Comparison of ENCODE assay signal across 11 cellular contexts in genomic region chr6:2792330-2792729, GRCh38. TPM values are rescaled to one million over a fixed set of nuclear protein-coding genes. Genes with fewer than 3 reads are reported as not detected.
DNase-seq lines count a peak whose midpoint lies in the region; ATAC-seq, FAIRE-seq and TF ChIP-seq lines count a peak whose summit lies in the region.
"Had no signal": no experiment of that assay in that cellular context is flagged by ENCODE, and none has a peak within 500 bp of the region (broad histone marks: within the 10 kb centered on the region; RNA-seq: fewer than 3 reads in every experiment).

No MANE protein-coding gene starts in this region.

- H2BK120ac ChIP-seq in mesenchymal stem cell (ENCODE audit: low read depth, low read length): no peak overlapping the region

- H3K4me1 ChIP-seq in HepG2 (ENCODE audit: insufficient read depth, low read length) (peaks cover 11% of the 10 kb centered on the region; the same call in 1 of the 2 replicates), right lobe of liver (no peaks in the 10 kb centered on the region), mammary epithelial cell (ENCODE audit: insufficient read depth, low read length) (peaks cover 39% of the 10 kb centered on the region), mesenchymal stem cell (ENCODE audit: control insufficient read depth, insufficient read depth, low read depth, low read length) (peaks cover 16% of the 10 kb centered on the region), uterus (no peaks in the 10 kb centered on the region)

- TF ChIP-seq RAD21 in HepG2 (CRISPR knock-in tag; IDR thresholded peaks at IDR 0.05): no peak

- no peak overlapping the region for H3K14ac ChIP-seq in mesenchymal stem cell (ENCODE audit: low read length in 2 of 2)

- TF ChIP-seq POLR2A in HepG2 (IDR thresholded peaks at IDR 0.05; ENCODE audit: insufficient read depth in 1 of 2, low read depth in 2 of 2, low read length in 2 of 2): no peak
- no peak for TF ChIP-seq POLR2A in right lobe of liver (IDR thresholded peaks at IDR 0.05)
- TF ChIP-seq POLR2A in uterus (IDR thresholded peaks at IDR 0.05): no peak

- H3K4ac ChIP-seq in mesenchymal stem cell (ENCODE audit: low read depth in 1 of 2, low read length in 2 of 2): no peak overlapping the region

- POLR2A ChIA-PET in HepG2 (lab: Yijun Ruan, JAX): interaction anchor here (0.6 to 2.2 kb wide), 6 partner anchors 49 to 271 kb away, joined by 3 to 68 read pairs (median 4); partner anchors contain the start of genes SERPINB1 and SERPINB9

- H3K27me3 ChIP-seq in HepG2 (ENCODE audit: control insufficient read depth in 1 of 2, insufficient read depth in 2 of 2, low read length in 2 of 2): no peaks in the 10 kb centered on the region
- no peaks in the 10 kb centered on the region for H3K27me3 ChIP-seq in right lobe of liver
- no peaks in the 10 kb centered on the region for H3K27me3 ChIP-seq in mammary epithelial cell (ENCODE audit: insufficient read depth, low read length)
- no peaks in the 10 kb centered on the region for H3K27me3 ChIP-seq in mesenchymal stem cell (ENCODE audit: control insufficient read depth in 1 of 2, insufficient read depth in 1 of 2, low read length in 2 of 2)
- no peaks in the 10 kb centered on the region for H3K27me3 ChIP-seq in uterus

- H4K20me1 ChIP-seq in HepG2 (ENCODE audit: insufficient read depth, low read length) (no peaks in the 10 kb centered on the region), mammary epithelial cell (ENCODE audit: insufficient read depth, low read length) (no peaks in the 10 kb centered on the region)

- H3K79me2 ChIP-seq in HepG2 (ENCODE audit: insufficient read depth, low read length) (no peaks in the 10 kb centered on the region), mammary epithelial cell (ENCODE audit: insufficient read depth, low read length) (peaks cover 7% of the 10 kb centered on the region)

- no peak overlapping the region for H2BK15ac ChIP-seq in mesenchymal stem cell (ENCODE audit: low read depth, poor library complexity, severe bottlenecking)

- DNase-seq in HepG2 (ENCODE audit: low spot score) (no peak), right lobe of liver (no peak), mammary epithelial cell (peak; percentile 83), mesenchymal stem cell (peak; percentile 47), uterus (no peak), anterior cingulate cortex (lab: John Stamatoyannopoulos, UW) (no peak), NCI-H1105 treated with DMSO at 0.1 percent for 48 hours (lab: John Stamatoyannopoulos, UW) (no peak)
- DNase-seq: activated CD4-positive, CD25-positive, alpha-beta regulatory T cell treated with anti-CD3 and anti-CD28 coated beads, Interleukin-2, amount 50 U/mL, for 72 hours; activated gamma-delta T cell treated with Interleukin-2 at 50 U/mL for 16 hours had no signal

- H2BK12ac ChIP-seq in mesenchymal stem cell (ENCODE audit: low read length in 2 of 2): peak overlapping the region in 1 of 2 experiments; percentile 25

- H3K9me3 ChIP-seq in HepG2 (ENCODE audit: low read length) (no peaks in the 10 kb centered on the region), right lobe of liver (no peaks in the 10 kb centered on the region), mammary epithelial cell (replicated peaks; ENCODE audit: insufficient read depth, low read length) (no peaks in the 10 kb centered on the region), mesenchymal stem cell (ENCODE audit: control insufficient read depth, low read length) (no peaks in the 10 kb centered on the region), uterus (no peaks in the 10 kb centered on the region)

- intact Hi-C loops in HepG2 (cut with micrococcal nuclease; ENCODE audit: unreplicated experiment): no loop called here
- intact Hi-C loops in right lobe of liver (cut with DNase I): no loop called here
- intact Hi-C loops in mammary epithelial cell (cut with micrococcal nuclease): loop anchor here (5.0 kb wide), 1 partner anchor 260 kb away; no protein-coding TSS in a partner anchor
- intact Hi-C loops in uterus (cut with DNase I; ENCODE audit: low total_unique reads): no loop called here

- H2AFZ ChIP-seq in HepG2 (ENCODE audit: low read length): no peak overlapping the region
- H2AFZ ChIP-seq in mammary epithelial cell (ENCODE audit: low read depth, low read length): no peak overlapping the region
- no peak overlapping the region for H2AFZ ChIP-seq in mesenchymal stem cell (ENCODE audit: low read depth, low read length)

- peaks cover 34% of the 10 kb centered on the region for H3K79me1 ChIP-seq in mesenchymal stem cell (replicated peaks; ENCODE audit: low read length, poor library complexity, severe bottlenecking)

- BruUV-seq in HepG2 (replicated peaks; lab: Mats Ljungman, UMichigan) (no TSS peak), mammary epithelial cell (replicated peaks; lab: Mats Ljungman, UMichigan) (no TSS peak)

- TF ChIP-seq EP300 in HepG2 (IDR thresholded peaks at IDR 0.05; ENCODE audit: low read depth in 2 of 2, low read length in 2 of 2): no peak
- TF ChIP-seq EP300 in HepG2 (CRISPR knock-in tag; IDR thresholded peaks at IDR 0.05; ENCODE audit: borderline replicate concordance): no peak

- TF ChIP-seq CTCF in HepG2 (CRISPR knock-in tag; IDR thresholded peaks at IDR 0.05): no peak
- TF ChIP-seq CTCF in right lobe of liver (IDR thresholded peaks at IDR 0.05): no peak
- TF ChIP-seq CTCF in mammary epithelial cell (conservative IDR thresholded peaks at IDR 0.05 in 1 of 2, IDR thresholded peaks at IDR 0.05 in 1 of 2; ENCODE audit: extremely low read depth in 1 of 2, insufficient read depth in 1 of 2, low read depth in 1 of 2, low read length in 2 of 2): no peak
- no peak for TF ChIP-seq CTCF in uterus (IDR thresholded peaks at IDR 0.05)

- H3K4me2 ChIP-seq in HepG2 (ENCODE audit: low read depth, low read length) (no peak overlapping the region), mammary epithelial cell (ENCODE audit: insufficient read depth, low read depth, low read length) (no peak overlapping the region), mesenchymal stem cell (ENCODE audit: low read length, poor library complexity, severe bottlenecking) (no peak overlapping the region)

- in situ Hi-C loops in HepG2 (cut with HindIII; ENCODE audit: extremely low pct_ligation_motif_present, low pct_unique_long_range_greater_than_20kb) (loop anchor here (5.0 kb wide), 1 partner anchor 120 kb away; no protein-coding TSS in a partner anchor), mammary epithelial cell (cut with MboI; ENCODE audit: low sequenced_read_pairs in 2 of 2) (loop anchor here (5.0 to 25.0 kb wide), 3 partner anchors 55 to 142 kb away; partner anchors contain the start of gene SERPINB9 (in 1 of the 2))

- H3K4me3 ChIP-seq in HepG2 (replicated peaks in 1 of 3; ENCODE audit: insufficient read depth in 1 of 3, low read depth in 2 of 3, low read length in 3 of 3): no peak overlapping the region
- no peak overlapping the region for H3K4me3 ChIP-seq in right lobe of liver
- no peak overlapping the region for H3K4me3 ChIP-seq in mammary epithelial cell (replicated peaks in 1 of 3; ENCODE audit: insufficient read depth in 1 of 3, low read depth in 2 of 3, low read length in 3 of 3)
- H3K4me3 ChIP-seq in mesenchymal stem cell (ENCODE audit: insufficient read depth in 1 of 2, low read depth in 1 of 2, low read length in 2 of 2): no peak overlapping the region
- H3K4me3 ChIP-seq in uterus: no peak overlapping the region

- H3K27ac ChIP-seq in HepG2 (ENCODE audit: extremely low read length, insufficient read depth, low read length): no peak overlapping the region
- no peak overlapping the region for H3K27ac ChIP-seq in right lobe of liver
- peak overlapping the region; percentile 82 for H3K27ac ChIP-seq in mammary epithelial cell (ENCODE audit: insufficient read depth, low read depth, low read length)
- H3K27ac ChIP-seq in mesenchymal stem cell (ENCODE audit: low read length, poor library complexity, severe bottlenecking): no peak overlapping the region
- peak overlapping the region; percentile 38 to 85 for H3K27ac ChIP-seq in uterus

- no peak overlapping the region for H3K9ac ChIP-seq in HepG2 (ENCODE audit: insufficient read depth, low read depth, low read length)
- no peak overlapping the region for H3K9ac ChIP-seq in mammary epithelial cell (ENCODE audit: insufficient read depth, low read length)
- H3K9ac ChIP-seq in mesenchymal stem cell (ENCODE audit: low read length): no peak overlapping the region

- H3K36me3 ChIP-seq in HepG2 (replicated peaks in 1 of 2; ENCODE audit: control insufficient read depth in 1 of 2, insufficient read depth in 2 of 2, low read length in 2 of 2) (peaks cover 3 to 6% of the 10 kb centered on the region in 2 experiments; a peak in 4 of 5 replicates), right lobe of liver (no peaks in the 10 kb centered on the region), mammary epithelial cell (ENCODE audit: insufficient read depth, low read length) (no peaks in the 10 kb centered on the region), mesenchymal stem cell (ENCODE audit: control insufficient read depth in 1 of 2, insufficient read depth in 2 of 2, low read depth in 1 of 2, low read length in 2 of 2) (peaks cover 7 to 12% of the 10 kb centered on the region in 2 experiments), uterus (no peaks in the 10 kb centered on the region)

- CTCF ChIA-PET in HepG2 (lab: Yijun Ruan, JAX; ENCODE audit: low intra/inter-chr PET ratio, low total read pairs): interaction anchor here (3.3 kb wide), 1 partner anchor 139 kb away, joined by 57 read pairs; no protein-coding TSS in a partner anchor
- CTCF ChIA-PET in mammary epithelial cell (lab: Charles Lee; ENCODE audit: low non-redundant PET): interaction anchor here (1.2 kb wide), 1 partner anchor 140 kb away, joined by 11 read pairs; no protein-coding TSS in a partner anchor

- peak overlapping the region; percentile 40 for H4K8ac ChIP-seq in mesenchymal stem cell (ENCODE audit: low read length)

- H2BK5ac ChIP-seq in mesenchymal stem cell (ENCODE audit: low read depth, low read length, poor library complexity, severe bottlenecking): no peak overlapping the region

- H3K23ac ChIP-seq in mesenchymal stem cell (ENCODE audit: low read length in 2 of 2): no peak overlapping the region

- no peak overlapping the region for H2AK5ac ChIP-seq in mesenchymal stem cell (ENCODE audit: low read length, severe bottlenecking)

- WGBS in HepG2 (ENCODE audit: low lambda C conversion rate): 96% methylated on average over 9 of the region's 9 CpGs
- WGBS in right lobe of liver (ENCODE audit: insufficient coverage, low coverage, low lambda C conversion rate, missing lambda C conversion rate): 90% methylated on average over 6 of the region's 9 CpGs
- WGBS in mammary epithelial cell (ENCODE audit: low coverage, missing lambda C conversion rate): 57% methylated on average over 9 of the region's 9 CpGs
- WGBS in mesenchymal stem cell: 95% methylated on average over 9 of the region's 9 CpGs

- no peak overlapping the region for H4K91ac ChIP-seq in mesenchymal stem cell (ENCODE audit: low read length)

- ATAC-seq in HepG2 (no peak), right lobe of liver (no peak), HG02610 (IDR thresholded peaks at IDR 0.05; ENCODE audit: unreplicated experiment) (no peak)

- FAIRE-seq in HepG2 (lab: Jason Lieb, UNC): no peak
- FAIRE-seq: H54 had no signal

- H3K18ac ChIP-seq in mesenchymal stem cell (ENCODE audit: low read depth in 1 of 2, low read length in 2 of 2): no peak overlapping the region

- dilution Hi-C loops in mammary epithelial cell (cut with HindIII; ENCODE audit: low sequenced_read_pairs): loop anchor here (5.0 to 10.0 kb wide), 4 partner anchors 52 to 192 kb away; partner anchors contain the start of gene SERPINB1

RNA-seq across cellular contexts. Expression of gene WRNIP1, which starts 27.1 kb away (rescaled TPM):
- total RNA-seq in HepG2 (2016; rRNA removed; fragmentation: Illumina TruSeq; extraction: Trizol) (88.9 and 90.3 TPM in 2 replicates), right lobe of liver (10 to 100 TPM; 15.8 to 36.8 (median 20.7) TPM), mammary epithelial cell (10 to 100 TPM; 43.3 to 46.0 TPM), uterus (10 to 100 TPM; 34.1 to 50.5 (median 41.7) TPM)
- 14.5 and 15.0 TPM in 2 replicates for total RNA-seq in HepG2 (2016; cell fraction: cytosol; rRNA removed; fragmentation: Illumina TruSeq; extraction: Trizol; ENCODE audit: low read depth)
- 82.7 and 90.1 TPM in 2 replicates for total RNA-seq in HepG2 (2016; cell fraction: insoluble cytoplasmic fraction; rRNA removed; fragmentation: Illumina TruSeq; extraction: Trizol)
- 49.2 and 50.7 TPM in 2 replicates for total RNA-seq in HepG2 (2016; cell fraction: membrane; rRNA removed; fragmentation: Illumina TruSeq; extraction: Trizol)
- total RNA-seq in HepG2 (2016; cell fraction: nucleus; rRNA removed; fragmentation: Illumina TruSeq; extraction: Trizol): 48.4 and 54.7 TPM in 2 replicates
- polyA plus RNA-seq in HepG2 (2011; rRNA removed) (73.4 and 77.7 TPM in 2 replicates), mammary epithelial cell (58.5 TPM)
- polyA plus RNA-seq in HepG2 (2011; cell fraction: cytosol; rRNA removed): 83.3 and 106 TPM in 2 replicates
- 69.3 and 70.9 TPM in 2 replicates for polyA plus RNA-seq in HepG2 (2011; cell fraction: nucleus; rRNA removed)
- polyA plus RNA-seq in HepG2 (2012): 57.7 and 65.4 TPM in 2 replicates
- 15.1 and 16.9 TPM in 2 replicates for polyA plus RNA-seq in HepG2 (2016; cell fraction: cytosol; fragmentation: Illumina TruSeq; extraction: Trizol; ENCODE audit: low read depth)
- 96.1 and 98.5 TPM in 2 replicates for polyA plus RNA-seq in HepG2 (2016; cell fraction: insoluble cytoplasmic fraction; fragmentation: Illumina TruSeq; extraction: Trizol; ENCODE audit: low read depth)
- 36.1 and 39.8 TPM in 2 replicates for polyA plus RNA-seq in HepG2 (2016; cell fraction: membrane; fragmentation: Illumina TruSeq; extraction: Trizol; ENCODE audit: low read depth)
- polyA plus RNA-seq in HepG2 (2016; cell fraction: nucleus; fragmentation: Illumina TruSeq; extraction: Trizol; ENCODE audit: insufficient read depth, low read depth): 90.6 and 97.4 TPM in 2 replicates
- polyA minus RNA-seq in HepG2 (2011; rRNA and poly(A)+ RNA removed; ENCODE audit: low replicate concordance): 73.1 and 84.7 TPM in 2 replicates
- 32.4 and 32.5 TPM in 2 replicates for polyA minus RNA-seq in HepG2 (2011; cell fraction: cytosol; rRNA and poly(A)+ RNA removed)
- 39.9 and 43.4 TPM in 2 replicates for polyA minus RNA-seq in HepG2 (2011; cell fraction: nucleus; rRNA and poly(A)+ RNA removed)
- polyA minus RNA-seq in mammary epithelial cell: 44.7 TPM
- polyA plus RNA-seq in mesenchymal stem cell (2013, experiment 1 of 2): 19.5 TPM
- polyA plus RNA-seq in mesenchymal stem cell (2013, experiment 2 of 2): 21.4 TPM

RNA-seq across cellular contexts. Expression of gene MYLK4, which starts 41.6 kb away (rescaled TPM):
- total RNA-seq in HepG2 (2016; rRNA removed; fragmentation: Illumina TruSeq; extraction: Trizol): 0.15 and 0.29 TPM in 2 replicates
- total RNA-seq in HepG2 (2016; cell fraction: cytosol; rRNA removed; fragmentation: Illumina TruSeq; extraction: Trizol; ENCODE audit: low read depth): 0.09 and 0.10 TPM in 2 replicates
- 0.16 and 0.32 TPM in 2 replicates for total RNA-seq in HepG2 (2016; cell fraction: insoluble cytoplasmic fraction; rRNA removed; fragmentation: Illumina TruSeq; extraction: Trizol)
- 0.03 and 0.10 TPM in 2 replicates for total RNA-seq in HepG2 (2016; cell fraction: membrane; rRNA removed; fragmentation: Illumina TruSeq; extraction: Trizol)
- total RNA-seq in HepG2 (2016; cell fraction: nucleus; rRNA removed; fragmentation: Illumina TruSeq; extraction: Trizol): 0.31 and 0.34 TPM in 2 replicates
- polyA plus RNA-seq in HepG2 (2011; rRNA removed): 0.26 and 0.46 TPM in 2 replicates
- polyA plus RNA-seq in HepG2 (2011; cell fraction: cytosol; rRNA removed): 0.07 and 0.17 TPM in 2 replicates
- 1.3 and 2.2 TPM in 2 replicates for polyA plus RNA-seq in HepG2 (2011; cell fraction: nucleus; rRNA removed)
- polyA plus RNA-seq in HepG2 (2012): 0.49 and 0.50 TPM in 2 replicates
- polyA plus RNA-seq in HepG2 (2016; cell fraction: cytosol; fragmentation: Illumina TruSeq; extraction: Trizol; ENCODE audit: low read depth): 0.02 TPM in 1 of 2 replicates, not detected in the other
- 0.11 and 0.14 TPM in 2 replicates for polyA plus RNA-seq in HepG2 (2016; cell fraction: insoluble cytoplasmic fraction; fragmentation: Illumina TruSeq; extraction: Trizol; ENCODE audit: low read depth)
- 0.06 and 0.08 TPM in 2 replicates for polyA plus RNA-seq in HepG2 (2016; cell fraction: membrane; fragmentation: Illumina TruSeq; extraction: Trizol; ENCODE audit: low read depth)
- polyA plus RNA-seq in HepG2 (2016; cell fraction: nucleus; fragmentation: Illumina TruSeq; extraction: Trizol; ENCODE audit: insufficient read depth, low read depth): 0.44 and 0.70 TPM in 2 replicates
- 0.10 and 0.33 TPM in 2 replicates for polyA minus RNA-seq in HepG2 (2011; rRNA and poly(A)+ RNA removed; ENCODE audit: low replicate concordance)
- 0.09 TPM in 1 of 2 replicates, not detected in the other for polyA minus RNA-seq in HepG2 (2011; cell fraction: cytosol; rRNA and poly(A)+ RNA removed)
- 0.64 and 0.87 TPM in 2 replicates for polyA minus RNA-seq in HepG2 (2011; cell fraction: nucleus; rRNA and poly(A)+ RNA removed)
- under 1 TPM in 5 of 6 experiments, not detected in 1; 0.22 to 0.46 (median 0.27) TPM for total RNA-seq in right lobe of liver
- total RNA-seq in mammary epithelial cell: under 1 TPM; 0.31 to 0.33 TPM
- 0.12 TPM for polyA plus RNA-seq in mammary epithelial cell
- not detected for polyA minus RNA-seq in mammary epithelial cell
- 0.23 TPM for polyA plus RNA-seq in mesenchymal stem cell (2013, experiment 1 of 2)
- 0.25 TPM for polyA plus RNA-seq in mesenchymal stem cell (2013, experiment 2 of 2)
- 1 to 10 TPM; 1.2 to 6.4 (median 1.3) TPM for total RNA-seq in uterus

RNA-seq across cellular contexts. Expression of gene SERPINB1, which starts 49.3 kb away (rescaled TPM):
- total RNA-seq in HepG2 (2016; rRNA removed; fragmentation: Illumina TruSeq; extraction: Trizol) (41.4 and 60.1 TPM in 2 replicates), right lobe of liver (10 to 100 TPM in 5 of 6 experiments, 1 to 10 TPM in 1; 7.2 to 44.6 (median 25.2) TPM), mammary epithelial cell (10 to 100 TPM; 17.0 to 40.0 TPM), uterus (10 to 100 TPM in 2 of 4 donors, 1 to 10 TPM in 2; 7.7 to 28.2 (median 17.2) TPM)
- 22.9 and 24.8 TPM in 2 replicates for total RNA-seq in HepG2 (2016; cell fraction: cytosol; rRNA removed; fragmentation: Illumina TruSeq; extraction: Trizol; ENCODE audit: low read depth)
- total RNA-seq in HepG2 (2016; cell fraction: insoluble cytoplasmic fraction; rRNA removed; fragmentation: Illumina TruSeq; extraction: Trizol): 40.1 and 52.3 TPM in 2 replicates
- total RNA-seq in HepG2 (2016; cell fraction: membrane; rRNA removed; fragmentation: Illumina TruSeq; extraction: Trizol): 38.4 and 42.1 TPM in 2 replicates
- total RNA-seq in HepG2 (2016; cell fraction: nucleus; rRNA removed; fragmentation: Illumina TruSeq; extraction: Trizol): 23.4 and 26.0 TPM in 2 replicates
- polyA plus RNA-seq in HepG2 (2011; rRNA removed) (48.7 and 60.5 TPM in 2 replicates), mammary epithelial cell (91.9 TPM)
- 35.1 and 50.0 TPM in 2 replicates for polyA plus RNA-seq in HepG2 (2011; cell fraction: cytosol; rRNA removed)
- polyA plus RNA-seq in HepG2 (2011; cell fraction: nucleus; rRNA removed): 16.6 and 20.7 TPM in 2 replicates
- 55.8 and 68.9 TPM in 2 replicates for polyA plus RNA-seq in HepG2 (2012)
- 37.2 and 40.1 TPM in 2 replicates for polyA plus RNA-seq in HepG2 (2016; cell fraction: cytosol; fragmentation: Illumina TruSeq; extraction: Trizol; ENCODE audit: low read depth)
- 67.5 and 71.1 TPM in 2 replicates for polyA plus RNA-seq in HepG2 (2016; cell fraction: insoluble cytoplasmic fraction; fragmentation: Illumina TruSeq; extraction: Trizol; ENCODE audit: low read depth)
- polyA plus RNA-seq in HepG2 (2016; cell fraction: membrane; fragmentation: Illumina TruSeq; extraction: Trizol; ENCODE audit: low read depth): 42.6 and 44.3 TPM in 2 replicates
- 39.9 and 41.4 TPM in 2 replicates for polyA plus RNA-seq in HepG2 (2016; cell fraction: nucleus; fragmentation: Illumina TruSeq; extraction: Trizol; ENCODE audit: insufficient read depth, low read depth)
- 29.1 and 31.0 TPM in 2 replicates for polyA minus RNA-seq in HepG2 (2011; rRNA and poly(A)+ RNA removed; ENCODE audit: low replicate concordance)
- 46.4 and 51.7 TPM in 2 replicates for polyA minus RNA-seq in HepG2 (2011; cell fraction: cytosol; rRNA and poly(A)+ RNA removed)
- 32.6 and 44.3 TPM in 2 replicates for polyA minus RNA-seq in HepG2 (2011; cell fraction: nucleus; rRNA and poly(A)+ RNA removed)
- polyA minus RNA-seq in mammary epithelial cell: 37.4 TPM
- polyA plus RNA-seq in mesenchymal stem cell (2013, experiment 1 of 2): 22.3 TPM
- 23.4 TPM for polyA plus RNA-seq in mesenchymal stem cell (2013, experiment 2 of 2)

Comparison
In these comparisons a context has a peak if more than half of its experiments do, and no peak if none do; other contexts are left out.
1. DNase-seq: peak in mammary epithelial cell (single experiment) and mesenchymal stem cell (single experiment); none in HepG2 (single experiment), right lobe of liver (0 of 3), uterus (0 of 2), anterior cingulate cortex (0 of 58) and NCI-H1105 treated with DMSO at 0.1 percent for 48 hours (single experiment).
2. H3K27ac ChIP-seq: peak in mammary epithelial cell (single experiment) and uterus (2 of 2); none in HepG2 (single experiment), right lobe of liver (0 of 3) and mesenchymal stem cell (single experiment).